ENCODE assay signal across 23 cellular contexts in the genomic region with DNA sequence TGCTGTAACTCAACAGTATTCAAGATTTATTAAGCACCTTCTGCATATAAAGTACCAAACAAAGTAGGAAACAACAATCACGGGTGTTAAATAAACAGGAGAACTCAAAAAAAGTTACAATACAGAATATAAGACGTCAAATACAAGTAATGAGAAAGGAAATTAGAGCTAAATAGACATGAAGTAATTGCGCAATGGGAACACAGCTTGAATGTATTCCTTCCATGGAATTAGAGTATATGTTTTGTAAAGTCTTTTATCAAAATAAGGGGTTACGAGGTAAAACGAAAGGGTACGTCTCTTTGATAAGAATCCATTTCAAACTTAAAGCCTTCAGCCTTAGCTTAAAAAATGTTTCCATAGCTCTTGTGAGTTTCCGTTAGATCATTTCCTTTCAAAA.
"Had no signal": no experiment of that assay in that cellular context is flagged by ENCODE, and none has a peak within 500 bp of the region (broad histone marks: within the 10 kb centered on the region; RNA-seq: fewer than 3 reads in every experiment).

No MANE protein-coding gene starts in this region.

- H3K27me3 ChIP-seq: SJSA1 had no signal

- H3K36me3 ChIP-seq: SJSA1 had no signal

- DNase-seq: Kasumi-1, MM.1S, NCI-H1092 treated with DMSO at 0.1 percent for 48 hours, NCI-H1436, NCI-H187, NCI-H2029, NCI-H2081 treated with DMSO at 0.1 percent for 48 hours, NCI-H2171, NCI-H226, NCI-H446, NCI-H510A, NCI-H524 treated with DMSO at 0.1 percent for 48 hours, NCI-H69, NCI-H774, Right ventricle myocardium superior, RPMI8226, SIG-M5, SK-N-SH, SW 1271, T-helper 1 cell had no signal

- H3K9me3 ChIP-seq: SJSA1, SK-N-SH had no signal

- H3K27ac ChIP-seq: KMS-11, SJSA1 had no signal

- H3K9me2 ChIP-seq: SK-N-SH had no signal

- H3K4me1 ChIP-seq: SJSA1 had no signal

- H3K4me2 ChIP-seq: KMS-11, SK-N-SH had no signal

- H3K4me3 ChIP-seq: SJSA1 had no signal

- FAIRE-seq: RCC 7860 had no signal

- H3K9ac ChIP-seq: KMS-11, SK-N-SH had no signal
